ENCODE assay signal across 28 cellular contexts in the genomic region with DNA sequence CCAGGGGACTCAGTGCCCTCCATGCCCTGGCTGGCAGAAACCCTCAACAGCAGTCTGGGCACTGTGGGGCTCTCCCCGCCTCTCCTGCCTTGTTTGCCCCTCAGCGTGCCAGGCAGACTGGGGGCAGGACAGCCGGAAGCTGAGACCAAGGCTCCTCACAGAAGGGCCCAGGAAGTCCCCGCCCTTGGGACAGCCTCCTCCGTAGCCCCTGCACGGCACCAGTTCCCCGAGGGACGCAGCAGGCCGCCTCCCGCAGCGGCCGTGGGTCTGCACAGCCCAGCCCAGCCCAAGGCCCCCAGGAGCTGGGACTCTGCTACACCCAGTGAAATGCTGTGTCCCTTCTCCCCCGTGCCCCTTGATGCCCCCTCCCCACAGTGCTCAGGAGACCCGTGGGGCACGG.
"Had no signal": no experiment of that assay in that cellular context is flagged by ENCODE, and none has a peak within 500 bp of the region (broad histone marks: within the 10 kb centered on the region; RNA-seq: fewer than 3 reads in every experiment).

No MANE protein-coding gene starts in this region.

- H3K4me3 Mint-ChIP-seq: activated B cell treated with CpG ODN at 0.5 μM for 24 hours; activated CD8-positive, alpha-beta memory T cell treated with anti-CD3 and anti-CD28 coated beads, Interleukin-2, amount 10 ng/mL, durations not matched to agents 7 days and 5 days; activated naive CD8-positive, alpha-beta T cell treated with anti-CD3 and anti-CD28 coated beads, Interleukin-2, amount 50 U/mL, for 24 hours; activated T-cell treated with anti-CD3 and anti-CD28 coated beads, Interleukin-2, amount 50 U/mL, for 4 hours; T-helper 1 cell treated with Interleukin-12 subunit alpha and Interleukin-12 subunit beta and Interleukin-4 antibody, amounts not matched to agents 30 μg/mL and 1 μg/mL, for 36 hours had no signal

- H3K27me3 Mint-ChIP-seq: activated B cell treated with CpG ODN at 0.5 μM for 24 hours; activated CD4-positive, alpha-beta T cell treated with anti-CD3 and anti-CD28 coated beads, Interleukin-2, amount 10 ng/mL, durations not matched to agents 24 days and 14 days; activated CD8-positive, alpha-beta memory T cell treated with anti-CD3 and anti-CD28 coated beads, Interleukin-2, amount 10 ng/mL, durations not matched to agents 7 days and 5 days; activated naive CD8-positive, alpha-beta T cell treated with anti-CD3 and anti-CD28 coated beads, Interleukin-2, amount 50 U/mL, for 24 hours had no signal

- H3K27ac Mint-ChIP-seq: activated B cell treated with CpG ODN at 0.5 μM for 24 hours; activated CD8-positive, alpha-beta memory T cell treated with anti-CD3 and anti-CD28 coated beads, Interleukin-2, amount 10 ng/mL, durations not matched to agents 7 days and 5 days; activated naive CD8-positive, alpha-beta T cell treated with anti-CD3 and anti-CD28 coated beads, Interleukin-2, amount 50 U/mL, for 24 hours had no signal

- DNase-seq: activated B cell treated with CpG ODN at 0.5 μM for 24 hours; activated CD4-positive, alpha-beta T cell treated with anti-CD3 and anti-CD28 coated beads for 1 hour; activated CD4-positive, alpha-beta T cell treated with anti-CD3 and anti-CD28 coated beads, Interleukin-2, amount 10 ng/mL, durations not matched to agents 24 days and 14 days; activated CD4-positive, alpha-beta T cell treated with anti-CD3 and anti-CD28 coated beads, Interleukin-2, amount 50 U/mL, for 48 hours; activated CD8-positive, alpha-beta memory T cell treated with anti-CD3 and anti-CD28 coated beads, Interleukin-2, amount 10 ng/mL, durations not matched to agents 7 days and 5 days; activated effector memory CD4-positive, alpha-beta T cell treated with anti-CD3 and anti-CD28 coated beads, Interleukin-2, amount 50 U/mL, for 16 hours; activated naive CD4-positive, alpha-beta T cell treated with Interleukin-2 at 50 U/mL for 16 hours; activated naive CD8-positive, alpha-beta T cell treated with anti-CD3 and anti-CD28 coated beads, Interleukin-2, amount 50 U/mL, for 24 hours; activated T-cell treated with anti-CD3 and anti-CD28 coated beads, Interleukin-2, amount 50 U/mL, for 4 hours; amniotic stem cell; body of pancreas; central memory CD4-positive, alpha-beta T cell; MG63; MV-4-11; NCI-H1092 treated with DMSO at 0.1 percent for 48 hours; NCI-H1417 treated with DMSO at 0.1 percent for 48 hours; NCI-H1694 treated with DMSO at 0.1 percent for 48 hours; NCI-H2081; NCI-H510A treated with DMSO at 0.1 percent for 48 hours; NCI-H69; NK-92 treated with Interleukin-12 subunit alpha and Interleukin-12 subunit beta, amount 100 ng/mL, for 24 hours; Peyer's patch; SHP77 had no signal

- ATAC-seq: activated CD8-positive, alpha-beta memory T cell treated with anti-CD3 and anti-CD28 coated beads, Interleukin-2, amount 10 ng/mL, durations not matched to agents 7 days and 5 days; activated naive CD4-positive, alpha-beta T cell treated with anti-CD3 and anti-CD28 coated beads, Interleukin-2, amount 50 U/mL, for 72 hours; activated naive CD8-positive, alpha-beta T cell treated with anti-CD3 and anti-CD28 coated beads, Interleukin-2, amount 50 U/mL, for 24 hours; activated T-cell treated with anti-CD3 and anti-CD28 coated beads, Interleukin-2, amount 50 U/mL, for 4 hours; body of pancreas; SK-N-SH treated with all-trans-retinoic acid at 6 μM for 48 hours had no signal

- H3K27me3 ChIP-seq: ascending aorta, body of pancreas, MG63, Peyer's patch, SJSA1 had no signal

- H3K9me3 Mint-ChIP-seq: activated B cell treated with CpG ODN at 0.5 μM for 24 hours; activated CD4-positive, alpha-beta T cell treated with anti-CD3 and anti-CD28 coated beads, Interleukin-2, amount 10 ng/mL, durations not matched to agents 24 days and 14 days; activated naive CD8-positive, alpha-beta T cell treated with anti-CD3 and anti-CD28 coated beads, Interleukin-2, amount 50 U/mL, for 24 hours; activated T-cell treated with anti-CD3 and anti-CD28 coated beads, Interleukin-2, amount 50 U/mL, for 4 hours; T-helper 1 cell treated with Interleukin-12 subunit alpha and Interleukin-12 subunit beta and Interleukin-4 antibody, amounts not matched to agents 30 μg/mL and 1 μg/mL, for 36 hours had no signal

- H3K4me3 ChIP-seq: ascending aorta, body of pancreas, MG63, Peyer's patch, SJSA1 had no signal

- H3K27ac ChIP-seq: ascending aorta, body of pancreas, Peyer's patch, SJSA1 had no signal
